ENCODE assay signal across 24 cellular contexts in the genomic region with DNA sequence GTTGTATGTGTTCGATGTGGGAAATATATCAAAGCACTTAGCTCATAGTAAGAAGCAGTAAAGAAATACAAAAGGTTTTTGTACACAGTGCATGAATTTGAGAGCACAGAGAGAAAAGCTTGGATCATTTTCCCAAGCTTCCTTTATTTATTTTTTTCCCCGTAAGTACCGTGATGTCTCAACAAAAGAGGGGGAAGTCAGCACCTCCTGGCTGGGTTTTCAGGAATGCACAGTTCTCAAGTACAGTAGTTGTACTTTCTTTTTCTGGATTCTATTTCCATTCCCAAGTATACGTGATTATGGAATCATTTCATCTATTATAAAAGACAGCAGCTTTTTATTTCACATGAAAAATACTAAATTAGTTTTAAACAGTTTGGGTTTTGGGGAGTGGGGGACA.
"Had no signal": no experiment of that assay in that cellular context is flagged by ENCODE, and none has a peak within 500 bp of the region (broad histone marks: within the 10 kb centered on the region; RNA-seq: fewer than 3 reads in every experiment).

No MANE protein-coding gene starts in this region.

- H3K27ac Mint-ChIP-seq: activated CD8-positive, alpha-beta memory T cell treated with anti-CD3 and anti-CD28 coated beads, Interleukin-2, amount 10 ng/mL, durations not matched to agents 7 days and 5 days; activated naive CD4-positive, alpha-beta T cell treated with anti-CD3 and anti-CD28 coated beads, Interleukin-2, amount 50 U/mL, for 24 hours; activated T-cell treated with anti-CD3 and anti-CD28 coated beads, Interleukin-2, amount 50 U/mL, for 24 hours; activated T-helper 1 cell treated with anti-CD3 and anti-CD28 coated beads, Interleukin-12 subunit alpha, Interleukin-12 subunit beta, Interleukin-2, Interleukin-4 antibody, amounts not matched to agents 30 ng/mL and 10 ng/mL and 1 ng/mL, durations not matched to agents 14 hours and 24 hours and 36 hours; T-helper 1 cell treated with Interleukin-12 subunit alpha and Interleukin-12 subunit beta and Interleukin-4 antibody, amounts not matched to agents 30 μg/mL and 1 μg/mL, for 36 hours; WTC11 had no signal

- H3K27me3 Mint-ChIP-seq: activated CD8-positive, alpha-beta memory T cell treated with anti-CD3 and anti-CD28 coated beads, Interleukin-2, amount 10 ng/mL, durations not matched to agents 7 days and 5 days; activated T-cell treated with anti-CD3 and anti-CD28 coated beads, Interleukin-2, amount 50 U/mL, for 24 hours; brain had no signal

- H3K27me3 ChIP-seq: ascending aorta had no signal

- H3K4me3 Mint-ChIP-seq: activated CD8-positive, alpha-beta memory T cell treated with anti-CD3 and anti-CD28 coated beads, Interleukin-2, amount 10 ng/mL, durations not matched to agents 7 days and 5 days; activated naive CD4-positive, alpha-beta T cell treated with anti-CD3 and anti-CD28 coated beads, Interleukin-2, amount 50 U/mL, for 24 hours; activated T-cell treated with anti-CD3 and anti-CD28 coated beads, Interleukin-2, amount 50 U/mL, for 24 hours; activated T-helper 1 cell treated with anti-CD3 and anti-CD28 coated beads, Interleukin-12 subunit alpha, Interleukin-12 subunit beta, Interleukin-2, Interleukin-4 antibody, amounts not matched to agents 30 ng/mL and 10 ng/mL and 1 ng/mL, durations not matched to agents 14 hours and 24 hours and 36 hours; brain; T-helper 1 cell treated with Interleukin-12 subunit alpha and Interleukin-12 subunit beta and Interleukin-4 antibody, amounts not matched to agents 30 μg/mL and 1 μg/mL, for 36 hours; WTC11 had no signal

- H3K9me3 ChIP-seq: ascending aorta had no signal

- H3K4me1 Mint-ChIP-seq: activated CD8-positive, alpha-beta memory T cell treated with anti-CD3 and anti-CD28 coated beads, Interleukin-2, amount 10 ng/mL, durations not matched to agents 7 days and 5 days; activated naive CD4-positive, alpha-beta T cell treated with anti-CD3 and anti-CD28 coated beads, Interleukin-2, amount 50 U/mL, for 24 hours had no signal

- DNase-seq: activated CD4-positive, alpha-beta T cell treated with anti-CD3 and anti-CD28 coated beads for 48 hours; activated CD4-positive, alpha-beta T cell treated with anti-CD3 and anti-CD28 coated beads, Interleukin-2, amount 50 U/mL, for 48 hours; activated CD4-positive, CD25-positive, alpha-beta regulatory T cell treated with anti-CD3 and anti-CD28 coated beads, Interleukin-2, amount 50 U/mL, for 72 hours; activated CD8-positive, alpha-beta memory T cell treated with anti-CD3 and anti-CD28 coated beads, Interleukin-2, amount 10 ng/mL, durations not matched to agents 7 days and 5 days; activated effector memory CD4-positive, alpha-beta T cell treated with Interleukin-2 at 50 U/mL for 16 hours; activated naive CD4-positive, alpha-beta T cell; activated T-cell treated with anti-CD3 and anti-CD28 coated beads, Interleukin-2, amount 50 U/mL, for 24 hours; MM.1S; NCI-H1105 treated with DMSO at 0.1 percent for 48 hours; NCI-H1436 treated with DMSO at 0.1 percent for 48 hours; NCI-H187; NCI-H2081; NCI-H510A treated with DMSO at 0.1 percent for 48 hours; NCI-H69; PC-3; SHP77 treated with DMSO at 0.1 percent for 48 hours; T-helper 9 cell had no signal

- H3K4me1 ChIP-seq: ascending aorta had no signal

- H3K36me3 ChIP-seq: ascending aorta had no signal

- H3K27ac ChIP-seq: ascending aorta, KMS-11 had no signal

- H3K36me3 Mint-ChIP-seq: activated CD8-positive, alpha-beta memory T cell treated with anti-CD3 and anti-CD28 coated beads, Interleukin-2, amount 10 ng/mL, durations not matched to agents 7 days and 5 days; activated naive CD4-positive, alpha-beta T cell treated with anti-CD3 and anti-CD28 coated beads, Interleukin-2, amount 50 U/mL, for 24 hours; brain; WTC11 had no signal

- H3K4me3 ChIP-seq: ascending aorta had no signal

- H3K9me3 Mint-ChIP-seq: activated naive CD4-positive, alpha-beta T cell treated with anti-CD3 and anti-CD28 coated beads, Interleukin-2, amount 50 U/mL, for 24 hours; activated T-helper 1 cell treated with anti-CD3 and anti-CD28 coated beads, Interleukin-12 subunit alpha, Interleukin-12 subunit beta, Interleukin-2, Interleukin-4 antibody, amounts not matched to agents 30 ng/mL and 10 ng/mL and 1 ng/mL, durations not matched to agents 14 hours and 24 hours and 36 hours; T-helper 1 cell treated with Interleukin-12 subunit alpha and Interleukin-12 subunit beta and Interleukin-4 antibody, amounts not matched to agents 30 μg/mL and 1 μg/mL, for 36 hours had no signal
